12 cellular contexts compared by ENCODE assay signal in genomic region chr5:125058185-125058826, GRCh38.
DNase-seq lines count a peak whose midpoint lies in the region; ATAC-seq lines count a peak whose summit lies in the region.
"Had no signal": no experiment of that assay in that cellular context is flagged by ENCODE, and none has a peak within 500 bp of the region (broad histone marks: within the 10 kb centered on the region; RNA-seq: fewer than 3 reads in every experiment).

No MANE protein-coding gene starts in this region.

- no peaks in the 10 kb centered on the region for H3K4me1 Mint-ChIP-seq in stimulated activated naive CD8-positive, alpha-beta T cell treated with anti-CD3 and anti-CD28 coated beads, Interleukin-15, amount 100 ng/mL, for 72 hours
- H3K4me1 Mint-ChIP-seq: CD4-positive, alpha-beta memory T cell had no signal

- no peaks in the 10 kb centered on the region for H3K36me3 ChIP-seq in iPS-18a (ENCODE audit: control insufficient read depth, low read depth, low read length)
- H3K36me3 ChIP-seq: esophagus muscularis mucosa, suprapubic skin had no signal

- H3K4me3 ChIP-seq in iPS-18a (ENCODE audit: low read length) = peak overlapping the region; percentile 11
- H3K4me3 ChIP-seq: suprapubic skin had no signal

- no peaks in the 10 kb centered on the region for H3K27me3 Mint-ChIP-seq in stimulated activated naive CD8-positive, alpha-beta T cell treated with anti-CD3 and anti-CD28 coated beads, Interleukin-15, amount 100 ng/mL, for 72 hours
- H3K27me3 Mint-ChIP-seq: CD4-positive, alpha-beta memory T cell had no signal

- no peak overlapping the region for H3K4me3 Mint-ChIP-seq in stimulated activated naive CD8-positive, alpha-beta T cell treated with anti-CD3 and anti-CD28 coated beads, Interleukin-15, amount 100 ng/mL, for 72 hours
- H3K4me3 Mint-ChIP-seq: CD4-positive, alpha-beta memory T cell had no signal

- H3K4me1 ChIP-seq in iPS-18a (ENCODE audit: control insufficient read depth, low read depth, low read length) = peaks cover 60% of the 10 kb centered on the region

- no peak overlapping the region for H3K27ac Mint-ChIP-seq in stimulated activated naive CD8-positive, alpha-beta T cell treated with anti-CD3 and anti-CD28 coated beads, Interleukin-15, amount 100 ng/mL, for 72 hours
- H3K27ac Mint-ChIP-seq: CD4-positive, alpha-beta memory T cell had no signal

- no peak overlapping the region for H3K27ac ChIP-seq in iPS-18a (ENCODE audit: low read length)
- H3K27ac ChIP-seq: suprapubic skin had no signal

- H3K9me3 Mint-ChIP-seq in stimulated activated naive CD8-positive, alpha-beta T cell treated with anti-CD3 and anti-CD28 coated beads, Interleukin-15, amount 100 ng/mL, for 72 hours = peaks cover 0 to 1% of the 10 kb centered on the region in 2 donors

- ATAC-seq in stimulated activated naive CD8-positive, alpha-beta T cell treated with anti-CD3 and anti-CD28 coated beads, Interleukin-15, amount 100 ng/mL, for 72 hours = no peak
- no peak for ATAC-seq in GM19395 (IDR thresholded peaks at IDR 0.05; ENCODE audit: unreplicated experiment)

- no peak overlapping the region for H3K9ac ChIP-seq in iPS-18a (ENCODE audit: low read length)

- no peaks in the 10 kb centered on the region for H3K9me3 ChIP-seq in iPS-18a (ENCODE audit: control insufficient read depth, low read depth, low read length)
- H3K9me3 ChIP-seq: esophagus muscularis mucosa, suprapubic skin had no signal

- DNase-seq in COR-L47 (lab: John Stamatoyannopoulos, UW) (peak; percentile 65), NCI-H128 (lab: John Stamatoyannopoulos, UW; ENCODE audit: unreplicated experiment) (peak; percentile 5), SK-MEL-5 (ENCODE audit: low read depth, low spot score) (peak; percentile 36), kidney glomerular epithelial cell (lab: John Stamatoyannopoulos, UW) (no peak), H4 (ENCODE audit: low spot score) (no peak)
- no peak for DNase-seq in stimulated activated naive CD8-positive, alpha-beta T cell treated with anti-CD3 and anti-CD28 coated beads, Interleukin-15, amount 100 ng/mL, for 72 hours
- DNase-seq: CD4-positive, alpha-beta memory T cell; stimulated activated CD4-positive, alpha-beta T cell treated with anti-CD3 and anti-CD28 coated beads, Interleukin-15, amount 100 ng/mL, for 24 hours had no signal

- in situ Hi-C loops in SK-MEL-5 (cut with HindIII; ENCODE audit: low pct_unique_long_range_greater_than_20kb, low sequenced_read_pairs) = no loop called here

- H3K27me3 ChIP-seq in iPS-18a (ENCODE audit: control insufficient read depth, insufficient read depth, low read length) = no peaks in the 10 kb centered on the region
- H3K27me3 ChIP-seq: esophagus muscularis mucosa, suprapubic skin had no signal

Comparison
In these comparisons a context has a peak if more than half of its experiments do, and no peak if none do; other contexts are left out.
1. DNase-seq: peak in COR-L47 (single experiment), NCI-H128 (single experiment) and SK-MEL-5 (single experiment); none in kidney glomerular epithelial cell (single experiment), stimulated activated naive CD8-positive, alpha-beta T cell treated with anti-CD3 and anti-CD28 coated beads, Interleukin-15, amount 100 ng/mL, for 72 hours (0 of 2) and H4 (single experiment).